Comparison of ENCODE assay signal across 20 cellular contexts in the genomic region with DNA sequence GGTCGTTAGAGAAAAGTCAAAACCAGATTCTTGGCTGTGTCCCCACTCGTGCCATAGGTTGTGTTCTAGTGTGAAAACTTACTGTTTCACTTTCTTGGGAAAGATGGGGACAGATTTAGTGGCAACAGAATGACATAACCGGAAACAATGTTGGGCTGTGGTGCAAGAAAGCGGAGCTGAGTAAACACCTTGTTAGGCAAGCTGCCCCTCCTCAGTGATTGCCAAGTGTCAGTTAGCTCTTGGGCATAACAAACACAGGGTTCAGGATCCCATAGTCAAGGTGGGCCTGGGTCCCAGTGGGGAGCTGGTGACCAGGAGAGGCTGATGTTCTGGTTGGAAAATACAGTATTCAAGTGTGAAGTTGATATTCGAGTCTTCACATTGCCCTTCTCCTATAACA. TPM values are rescaled to one million over a fixed set of nuclear protein-coding genes. Genes with fewer than 3 reads are reported as not detected.
DNase-seq lines count a peak whose midpoint lies in the region; ATAC-seq and TF ChIP-seq lines count a peak whose summit lies in the region.
"Had no signal": no experiment of that assay in that cellular context is flagged by ENCODE, and none has a peak within 500 bp of the region (broad histone marks: within the 10 kb centered on the region; RNA-seq: fewer than 3 reads in every experiment).

No MANE protein-coding gene starts in this region.

- H3K4me3 Mint-ChIP-seq in activated CD4-positive, alpha-beta memory T cell treated with anti-CD3 and anti-CD28 coated beads, Interleukin-2, amount 10 ng/mL, durations not matched to agents 7 days and 5 days: no peak overlapping the region
- H3K4me3 Mint-ChIP-seq: activated T-cell treated with anti-CD3 and anti-CD28 coated beads, Interleukin-2, amount 50 U/mL, for 72 hours; stimulated activated memory B cell treated with anti-CD40 and anti-IgM and Interleukin-4, amounts not matched to agents 10 μg/mL and 1 μg/mL and 100 μg/mL, for 72 hours had no signal

- peaks cover 45% of the 10 kb centered on the region for H3K36me3 ChIP-seq in right atrium auricular region
- H3K36me3 ChIP-seq in upper lobe of right lung: peaks cover 66% of the 10 kb centered on the region
- peaks cover 20% of the 10 kb centered on the region for H3K36me3 ChIP-seq in colonic mucosa

- no peaks in the 10 kb centered on the region for H3K9me3 Mint-ChIP-seq in activated CD4-positive, alpha-beta memory T cell treated with anti-CD3 and anti-CD28 coated beads, Interleukin-2, amount 10 ng/mL, durations not matched to agents 7 days and 5 days
- H3K9me3 Mint-ChIP-seq: activated T-cell treated with anti-CD3 and anti-CD28 coated beads, Interleukin-2, amount 50 U/mL, for 72 hours; stimulated activated memory B cell treated with anti-CD40 and anti-IgM and Interleukin-4, amounts not matched to agents 10 μg/mL and 1 μg/mL and 100 μg/mL, for 72 hours had no signal

- peaks cover 11% of the 10 kb centered on the region for H3K4me1 Mint-ChIP-seq in activated CD4-positive, alpha-beta memory T cell treated with anti-CD3 and anti-CD28 coated beads, Interleukin-2, amount 10 ng/mL, durations not matched to agents 7 days and 5 days

- H3K9ac ChIP-seq in colonic mucosa (ENCODE audit: low read depth in 2 of 2, low read length in 2 of 2): no peak overlapping the region

- DNase-seq in Right ventricle myocardium superior: no peak
- no peak for DNase-seq in right atrium auricular region (ENCODE audit: low spot score)
- no peak for DNase-seq in activated CD4-positive, alpha-beta memory T cell treated with anti-CD3 and anti-CD28 coated beads, Interleukin-2, amount 10 ng/mL, durations not matched to agents 7 days and 5 days
- DNase-seq in left lobe of liver (ENCODE audit: low spot score): peak; percentile 81
- DNase-seq in upper lobe of right lung: no peak
- DNase-seq in SKM-1 treated with dmso at 0.1 percent for 144 hours (lab: John Stamatoyannopoulos, UW; ENCODE audit: unreplicated experiment): no peak
- no peak for DNase-seq in ecto neural progenitor cell (ENCODE audit: low spot score)
- no peak for DNase-seq in colonic mucosa
- DNase-seq: ACHN; activated T-cell treated with anti-CD3 and anti-CD28 coated beads, Interleukin-2, amount 50 U/mL, for 72 hours; glutamatergic neuron; IMR-90; NCI-H1092 treated with DMSO at 0.1 percent for 48 hours; NCI-H2171 treated with DMSO at 0.1 percent for 48 hours; nucleus accumbens; small intestine; T1000 had no signal

- H3K36me3 Mint-ChIP-seq in activated CD4-positive, alpha-beta memory T cell treated with anti-CD3 and anti-CD28 coated beads, Interleukin-2, amount 10 ng/mL, durations not matched to agents 7 days and 5 days (ENCODE audit: low read depth): peaks cover 65% of the 10 kb centered on the region

- H3K4me3 ChIP-seq in right atrium auricular region (no peak overlapping the region), upper lobe of right lung (no peak overlapping the region), colonic mucosa (no peak overlapping the region)
- H3K4me3 ChIP-seq: GM12878 had no signal

- no peaks in the 10 kb centered on the region for H3K27me3 Mint-ChIP-seq in activated CD4-positive, alpha-beta memory T cell treated with anti-CD3 and anti-CD28 coated beads, Interleukin-2, amount 10 ng/mL, durations not matched to agents 7 days and 5 days
- H3K27me3 Mint-ChIP-seq: stimulated activated memory B cell treated with anti-CD40 and anti-IgM and Interleukin-4, amounts not matched to agents 10 μg/mL and 1 μg/mL and 100 μg/mL, for 72 hours had no signal

- POLR2A ChIA-PET in activated CD4-positive, alpha-beta memory T cell treated with anti-CD3 and anti-CD28 coated beads, Interleukin-2, amount 10 ng/mL, durations not matched to agents 7 days and 5 days (lab: Charles Lee): interaction anchor here (1.1 kb wide), 1 partner anchor 94 kb away, joined by 3 read pairs; no protein-coding TSS in a partner anchor

- peaks cover 0 to 44% of the 10 kb centered on the region in 2 donors for H3K4me1 ChIP-seq in right atrium auricular region
- peaks cover 13% of the 10 kb centered on the region for H3K4me1 ChIP-seq in upper lobe of right lung
- H3K4me1 ChIP-seq in colonic mucosa: no peaks in the 10 kb centered on the region

- intact Hi-C loops in Right ventricle myocardium superior (cut with DNase I) (no loop called here), upper lobe of right lung (cut with DNase I) (no loop called here), colonic mucosa (cut with DNase I) (no loop called here)

- H3K27me3 ChIP-seq in right atrium auricular region: no peaks in the 10 kb centered on the region
- no peaks in the 10 kb centered on the region for H3K27me3 ChIP-seq in upper lobe of right lung
- no peaks in the 10 kb centered on the region for H3K27me3 ChIP-seq in colonic mucosa

- peak overlapping the region; percentile 47 for H3K27ac Mint-ChIP-seq in activated CD4-positive, alpha-beta memory T cell treated with anti-CD3 and anti-CD28 coated beads, Interleukin-2, amount 10 ng/mL, durations not matched to agents 7 days and 5 days
- H3K27ac Mint-ChIP-seq: activated T-cell treated with anti-CD3 and anti-CD28 coated beads, Interleukin-2, amount 50 U/mL, for 72 hours; stimulated activated memory B cell treated with anti-CD40 and anti-IgM and Interleukin-4, amounts not matched to agents 10 μg/mL and 1 μg/mL and 100 μg/mL, for 72 hours had no signal

- ATAC-seq in Right ventricle myocardium superior (ENCODE audit: poor library complexity): peak; percentile 52
- peak; percentile 88 for ATAC-seq in left lobe of liver
- peak; percentile 78 for ATAC-seq in upper lobe of right lung
- ATAC-seq: GM12878; HCT116; stimulated activated memory B cell treated with anti-CD40 and anti-IgM and Interleukin-4, amounts not matched to agents 10 μg/mL and 1 μg/mL and 100 μg/mL, for 72 hours had no signal

- no peak for TF ChIP-seq CTCF in right atrium auricular region (IDR thresholded peaks at IDR 0.05)
- no peak for TF ChIP-seq CTCF in upper lobe of right lung (IDR thresholded peaks at IDR 0.05)
- no peak for TF ChIP-seq CTCF in colonic mucosa (IDR thresholded peaks at IDR 0.05)

- H3K9me3 ChIP-seq in right atrium auricular region: no peaks in the 10 kb centered on the region
- no peaks in the 10 kb centered on the region for H3K9me3 ChIP-seq in upper lobe of right lung
- H3K9me3 ChIP-seq in colonic mucosa: no peaks in the 10 kb centered on the region

- CTCF ChIA-PET in activated CD4-positive, alpha-beta memory T cell treated with anti-CD3 and anti-CD28 coated beads, Interleukin-2, amount 10 ng/mL, durations not matched to agents 7 days and 5 days (lab: Charles Lee): no interaction called here

- H3K27ac ChIP-seq in right atrium auricular region (no peak overlapping the region), upper lobe of right lung (peak overlapping the region; percentile 38), colonic mucosa (no peak overlapping the region)

RNA-seq across cellular contexts. Expression of gene UBN1, which starts 15.4 kb away (rescaled TPM):
- 42.1 TPM for total RNA-seq in Right ventricle myocardium superior
- 10 to 100 TPM; 26.1 to 29.7 TPM for total RNA-seq in right atrium auricular region
- 10 to 100 TPM; 39.2 to 39.6 TPM for total RNA-seq in activated CD4-positive, alpha-beta memory T cell treated with anti-CD3 and anti-CD28 coated beads, Interleukin-2, amount 10 ng/mL, durations not matched to agents 7 days and 5 days
- 18.9 TPM for total RNA-seq in left lobe of liver
- total RNA-seq in upper lobe of right lung: 36.6 TPM
- total RNA-seq in colonic mucosa: 10 to 100 TPM; 34.7 to 41.7 TPM

RNA-seq across cellular contexts. Expression of gene GLYR1, which starts 15.6 kb away (rescaled TPM):
- total RNA-seq in Right ventricle myocardium superior (93.3 TPM), right atrium auricular region (10 to 100 TPM; 37.4 to 39.4 TPM), left lobe of liver (47.1 TPM), upper lobe of right lung (85.7 TPM), colonic mucosa (100 to 1,000 TPM; 112 to 134 TPM)
- total RNA-seq in activated CD4-positive, alpha-beta memory T cell treated with anti-CD3 and anti-CD28 coated beads, Interleukin-2, amount 10 ng/mL, durations not matched to agents 7 days and 5 days: 10 to 100 TPM; 80.4 to 85.4 TPM
